7 cellular contexts compared by ENCODE assay signal in genomic region chr18:2881490-2882195, GRCh38. TPM values are rescaled to one million over a fixed set of nuclear protein-coding genes. Genes with fewer than 3 reads are reported as not detected.
DNase-seq lines count a peak whose midpoint lies in the region; ATAC-seq and TF ChIP-seq lines count a peak whose summit lies in the region.

No MANE protein-coding gene starts in this region.

- peak overlapping the region; percentile 15 for H3K4me2 ChIP-seq in skeletal muscle satellite cell (ENCODE audit: low read length)

- H3K9me3 ChIP-seq in heart left ventricle (peaks cover 0 to 4% (median 0%) of the 10 kb centered on the region in 12 donors), skeletal muscle satellite cell (replicated peaks; ENCODE audit: low read length) (no peaks in the 10 kb centered on the region)

- peaks cover 0 to 36% (median 19%) of the 10 kb centered on the region in 12 donors for H3K4me1 ChIP-seq in heart left ventricle
- H3K4me1 ChIP-seq in skeletal muscle satellite cell (ENCODE audit: control insufficient read depth, insufficient read depth, low read length), result peaks cover 9% of the 10 kb centered on the region

- ATAC-seq in activated T-helper 17 cell treated with anti-CD3 and anti-CD28 coated beads, Interleukin-2, amount 50 U/mL, for 72 hours (replicated peaks), result peak; percentile 69
- ATAC-seq in heart left ventricle (peak; percentile 45 to 82 (median 76)), HG03095 (IDR thresholded peaks at IDR 0.05; ENCODE audit: unreplicated experiment) (no peak), HG03520 (IDR thresholded peaks at IDR 0.05; ENCODE audit: unreplicated experiment) (no peak)
- no peak for ATAC-seq in stimulated activated naive CD8-positive, alpha-beta T cell treated with anti-CD3 and anti-CD28 coated beads, Interleukin-15, amount 100 ng/mL, for 72 hours

- intact Hi-C loops in heart left ventricle (cut with DNase I), result no loop called here

- H3K4me3 Mint-ChIP-seq in activated T-helper 17 cell treated with anti-CD3 and anti-CD28 coated beads, Interleukin-2, amount 50 U/mL, for 72 hours, result peak overlapping the region; percentile 67
- peak overlapping the region in 1 of 2 donors; percentile 33 for H3K4me3 Mint-ChIP-seq in stimulated activated naive CD8-positive, alpha-beta T cell treated with anti-CD3 and anti-CD28 coated beads, Interleukin-15, amount 100 ng/mL, for 72 hours

- H3K9me3 Mint-ChIP-seq in activated T-helper 17 cell treated with anti-CD3 and anti-CD28 coated beads, Interleukin-2, amount 50 U/mL, for 72 hours, result no peaks in the 10 kb centered on the region
- peaks cover 4% of the 10 kb centered on the region in 2 donors for H3K9me3 Mint-ChIP-seq in stimulated activated naive CD8-positive, alpha-beta T cell treated with anti-CD3 and anti-CD28 coated beads, Interleukin-15, amount 100 ng/mL, for 72 hours

- H3K27me3 ChIP-seq in heart left ventricle, result no peaks in the 10 kb centered on the region
- peaks cover 24% of the 10 kb centered on the region for H3K27me3 ChIP-seq in skeletal muscle satellite cell (ENCODE audit: control insufficient read depth, insufficient read depth, low read length)

- WGBS in heart left ventricle, 4 donors, result 60 to 75% (median 69%) methylated on average over 18 of the region's 18 CpGs

- no peaks in the 10 kb centered on the region for H3K27me3 Mint-ChIP-seq in activated T-helper 17 cell treated with anti-CD3 and anti-CD28 coated beads, Interleukin-2, amount 50 U/mL, for 72 hours
- no peaks in the 10 kb centered on the region for H3K27me3 Mint-ChIP-seq in stimulated activated naive CD8-positive, alpha-beta T cell treated with anti-CD3 and anti-CD28 coated beads, Interleukin-15, amount 100 ng/mL, for 72 hours

- DNase-seq in ELR (ENCODE audit: low read depth) (peak; percentile 69), heart left ventricle (peak in 4 of 5 donors; percentile 38 to 82 (median 69))
- DNase-seq in stimulated activated naive CD8-positive, alpha-beta T cell treated with anti-CD3 and anti-CD28 coated beads, Interleukin-15, amount 100 ng/mL, for 72 hours, result no peak

- peak overlapping the region; percentile 45 for H3K9ac ChIP-seq in skeletal muscle satellite cell (ENCODE audit: low read depth, low read length)

- no peaks in the 10 kb centered on the region for H3K36me3 Mint-ChIP-seq in activated T-helper 17 cell treated with anti-CD3 and anti-CD28 coated beads, Interleukin-2, amount 50 U/mL, for 72 hours (ENCODE audit: low read depth)

- no peak overlapping the region for H3K4me3 ChIP-seq in heart left ventricle
- H3K4me3 ChIP-seq in skeletal muscle satellite cell (ENCODE audit: low read length), result no peak overlapping the region

- H3K4me1 Mint-ChIP-seq in activated T-helper 17 cell treated with anti-CD3 and anti-CD28 coated beads, Interleukin-2, amount 50 U/mL, for 72 hours, result peaks cover 17% of the 10 kb centered on the region
- H3K4me1 Mint-ChIP-seq in stimulated activated naive CD8-positive, alpha-beta T cell treated with anti-CD3 and anti-CD28 coated beads, Interleukin-15, amount 100 ng/mL, for 72 hours, result peaks cover 29% of the 10 kb centered on the region

- no peak for TF ChIP-seq CTCF in heart left ventricle (IDR thresholded peaks at IDR 0.05)

- H3K27ac ChIP-seq in heart left ventricle, result peak overlapping the region in 9 of 12 donors; percentile 16 to 70 (median 61)

- H3K27ac Mint-ChIP-seq in activated T-helper 17 cell treated with anti-CD3 and anti-CD28 coated beads, Interleukin-2, amount 50 U/mL, for 72 hours, result peak overlapping the region; percentile 8
- H3K27ac Mint-ChIP-seq in stimulated activated naive CD8-positive, alpha-beta T cell treated with anti-CD3 and anti-CD28 coated beads, Interleukin-15, amount 100 ng/mL, for 72 hours, result peak overlapping the region in 1 of 2 donors; percentile 86

- no peak for TF ChIP-seq POLR2A in heart left ventricle (IDR thresholded peaks at IDR 0.05)

- H3K36me3 ChIP-seq in heart left ventricle (peaks cover 0 to 18% (median 0%) of the 10 kb centered on the region in 9 donors), skeletal muscle satellite cell (ENCODE audit: insufficient read depth, low read length) (no peaks in the 10 kb centered on the region)

RNA-seq across cellular contexts. Expression of gene EMILIN2, which starts 34.8 kb away (rescaled TPM):
- 10 to 100 TPM; 20.7 to 28.8 TPM for total RNA-seq in activated T-helper 17 cell treated with anti-CD3 and anti-CD28 coated beads, Interleukin-2, amount 50 U/mL, for 72 hours
- 10 to 100 TPM; 17.8 to 71.3 (median 22.6) TPM for total RNA-seq in heart left ventricle
- polyA plus RNA-seq in heart left ventricle, result 10 to 100 TPM; 14.4 to 38.2 TPM
- 2.3 and 13.1 TPM in 2 replicates for total RNA-seq in skeletal muscle satellite cell (2012; rRNA removed)

Comparison
In these comparisons a context has a peak if more than half of its experiments do, and no peak if none do; other contexts are left out.
1. DNase-seq: peak in ELR (single experiment) and heart left ventricle (4 of 5); none in stimulated activated naive CD8-positive, alpha-beta T cell treated with anti-CD3 and anti-CD28 coated beads, Interleukin-15, amount 100 ng/mL, for 72 hours (0 of 2).
2. ATAC-seq: peak in activated T-helper 17 cell treated with anti-CD3 and anti-CD28 coated beads, Interleukin-2, amount 50 U/mL, for 72 hours (single experiment) and heart left ventricle (4 of 4); none in stimulated activated naive CD8-positive, alpha-beta T cell treated with anti-CD3 and anti-CD28 coated beads, Interleukin-15, amount 100 ng/mL, for 72 hours (single experiment), HG03095 (single experiment) and HG03520 (single experiment).